28 cellular contexts compared by ENCODE assay signal in genomic region chrX:94389044-94389443, GRCh38.
"Had no signal": no experiment of that assay in that cellular context is flagged by ENCODE, and none has a peak within 500 bp of the region (broad histone marks: within the 10 kb centered on the region; RNA-seq: fewer than 3 reads in every experiment).

No MANE protein-coding gene starts in this region.

- H3K27me3 Mint-ChIP-seq: stimulated activated memory B cell treated with anti-CD40 and anti-IgM and Interleukin-4, amounts not matched to agents 10 μg/mL and 1 μg/mL and 100 μg/mL, for 72 hours; stimulated activated naive B cell treated with anti-CD40 and anti-IgM and Interleukin-4, amounts not matched to agents 10 μg/mL and 1 μg/mL and 100 μg/mL, for 72 hours; stimulated activated naive CD8-positive, alpha-beta T cell treated with anti-CD3 and anti-CD28 coated beads, Interleukin-15, amount 100 ng/mL, for 72 hours; stimulated activated naive CD8-positive, alpha-beta T cell treated with anti-CD3 and anti-CD28 coated beads, Interleukin-15, Interleukin-2, amounts not matched to agents 100 ng/mL and 50 ng/mL, for 24 hours; type B pancreatic cell had no signal

- H3K4me1 Mint-ChIP-seq: stimulated activated effector memory CD8-positive, alpha-beta T cell treated with anti-CD3 and anti-CD28 coated beads, Interleukin-12 subunit alpha, Interleukin-12 subunit beta, amount 100 ng/mL, for 72 hours; stimulated activated memory B cell treated with anti-CD40 and anti-IgM and Interleukin-4, amounts not matched to agents 10 μg/mL and 1 μg/mL and 100 μg/mL, for 72 hours; stimulated activated naive B cell treated with anti-CD40 and anti-IgM and Interleukin-4, amounts not matched to agents 10 μg/mL and 1 μg/mL and 100 μg/mL, for 72 hours; stimulated activated naive CD8-positive, alpha-beta T cell treated with anti-CD3 and anti-CD28 coated beads, Interleukin-15, amount 100 ng/mL, for 72 hours had no signal

- ATAC-seq: stimulated activated effector memory CD8-positive, alpha-beta T cell treated with anti-CD3 and anti-CD28 coated beads, Interleukin-12 subunit alpha, Interleukin-12 subunit beta, amount 100 ng/mL, for 72 hours; stimulated activated memory B cell treated with anti-CD40 and anti-IgM and Interleukin-4, amounts not matched to agents 10 μg/mL and 1 μg/mL and 100 μg/mL, for 72 hours; stimulated activated naive B cell treated with anti-CD40 and anti-IgM and Interleukin-4, amounts not matched to agents 10 μg/mL and 1 μg/mL and 100 μg/mL, for 72 hours; stimulated activated naive CD8-positive, alpha-beta T cell treated with anti-CD3 and anti-CD28 coated beads, Interleukin-15, amount 100 ng/mL, for 72 hours; stimulated activated naive CD8-positive, alpha-beta T cell treated with anti-CD3 and anti-CD28 coated beads, Interleukin-15, Interleukin-2, amounts not matched to agents 100 U/mL and 50 U/mL, for 24 hours; upper lobe of right lung had no signal

- H3K27ac Mint-ChIP-seq: stimulated activated effector memory CD8-positive, alpha-beta T cell treated with anti-CD3 and anti-CD28 coated beads, Interleukin-12 subunit alpha, Interleukin-12 subunit beta, amount 100 ng/mL, for 72 hours; stimulated activated memory B cell treated with anti-CD40 and anti-IgM and Interleukin-4, amounts not matched to agents 10 μg/mL and 1 μg/mL and 100 μg/mL, for 72 hours; stimulated activated naive B cell treated with anti-CD40 and anti-IgM and Interleukin-4, amounts not matched to agents 10 μg/mL and 1 μg/mL and 100 μg/mL, for 72 hours; stimulated activated naive CD8-positive, alpha-beta T cell treated with anti-CD3 and anti-CD28 coated beads, Interleukin-15, amount 100 ng/mL, for 72 hours; stimulated activated naive CD8-positive, alpha-beta T cell treated with anti-CD3 and anti-CD28 coated beads, Interleukin-15, Interleukin-2, amounts not matched to agents 100 ng/mL and 50 ng/mL, for 24 hours; type B pancreatic cell had no signal

- H3K4me3 Mint-ChIP-seq: stimulated activated effector memory CD8-positive, alpha-beta T cell treated with anti-CD3 and anti-CD28 coated beads, Interleukin-12 subunit alpha, Interleukin-12 subunit beta, amount 100 ng/mL, for 72 hours; stimulated activated memory B cell treated with anti-CD40 and anti-IgM and Interleukin-4, amounts not matched to agents 10 μg/mL and 1 μg/mL and 100 μg/mL, for 72 hours; stimulated activated naive B cell treated with anti-CD40 and anti-IgM and Interleukin-4, amounts not matched to agents 10 μg/mL and 1 μg/mL and 100 μg/mL, for 72 hours; stimulated activated naive CD8-positive, alpha-beta T cell treated with anti-CD3 and anti-CD28 coated beads, Interleukin-15, amount 100 ng/mL, for 72 hours; stimulated activated naive CD8-positive, alpha-beta T cell treated with anti-CD3 and anti-CD28 coated beads, Interleukin-15, Interleukin-2, amounts not matched to agents 100 ng/mL and 50 ng/mL, for 24 hours; type B pancreatic cell had no signal

- DNase-seq: stimulated activated CD4-positive, alpha-beta T cell treated with anti-CD3 and anti-CD28 coated beads, Interleukin-2, amount 100 ng/mL, for 48 hours; stimulated activated CD4-positive, alpha-beta T cell treated with anti-CD3 and anti-CD28 coated beads, Interleukin-4, amount 100 ng/mL, for 1 hour; stimulated activated CD4-positive, alpha-beta T cell treated with anti-CD3 and anti-CD28 coated beads, Interleukin-4, amount 100 ng/mL, for 24 hours; stimulated activated CD4-positive, alpha-beta T cell treated with anti-CD3 and anti-CD28 coated beads, Interleukin-4, amount 100 ng/mL, for 4 hours; stimulated activated CD8-positive, alpha-beta memory T cell treated with anti-CD3 and anti-CD28 coated beads, Interleukin-4, amount 100 ng/mL, for 48 hours; stimulated activated naive B cell treated with anti-CD40 and anti-IgM and Interleukin-4, amounts not matched to agents 10 μg/mL and 1 μg/mL and 100 μg/mL, for 72 hours; stimulated activated naive CD4-positive, alpha-beta T cell; stimulated activated naive CD4-positive, alpha-beta T cell treated with Interleukin-2 at 50 U/mL for 16 hours; stimulated activated naive CD8-positive, alpha-beta T cell treated with anti-CD3 and anti-CD28 coated beads, Interleukin-15, amount 100 ng/mL, for 72 hours; stimulated activated naive CD8-positive, alpha-beta T cell treated with anti-CD3 and anti-CD28 coated beads, Interleukin-15, Interleukin-2, amounts not matched to agents 100 U/mL and 50 U/mL, for 24 hours; stomach; substantia nigra; testis; thyroid gland; tibial artery; transverse colon; trophoblast cell; upper lobe of left lung; upper lobe of right lung; uterus had no signal

- H3K36me3 ChIP-seq: stomach, suprapubic skin, thoracic aorta, thyroid gland, tibial artery, tibial nerve, transverse colon, upper lobe of left lung, upper lobe of right lung, uterus, vagina had no signal

- H3K9me3 ChIP-seq: suprapubic skin, testis, thoracic aorta, thyroid gland, transverse colon, upper lobe of right lung, uterus, vagina had no signal

- H3K4me1 ChIP-seq: stomach, suprapubic skin, testis, thyroid gland, tibial artery, tibial nerve, transverse colon, upper lobe of left lung, upper lobe of right lung, uterus, vagina had no signal

- H3K36me3 Mint-ChIP-seq: stimulated activated effector memory CD8-positive, alpha-beta T cell treated with anti-CD3 and anti-CD28 coated beads, Interleukin-12 subunit alpha, Interleukin-12 subunit beta, amount 100 ng/mL, for 72 hours; stimulated activated memory B cell treated with anti-CD40 and anti-IgM and Interleukin-4, amounts not matched to agents 10 μg/mL and 1 μg/mL and 100 μg/mL, for 72 hours; stimulated activated naive B cell treated with anti-CD40 and anti-IgM and Interleukin-4, amounts not matched to agents 10 μg/mL and 1 μg/mL and 100 μg/mL, for 72 hours; type B pancreatic cell had no signal

- H3K9me3 Mint-ChIP-seq: stimulated activated naive CD8-positive, alpha-beta T cell treated with anti-CD3 and anti-CD28 coated beads, Interleukin-15, Interleukin-2, amounts not matched to agents 100 ng/mL and 50 ng/mL, for 24 hours had no signal

- H3K4me3 ChIP-seq: stomach, suprapubic skin, testis, thoracic aorta, thyroid gland, tibial artery, tibial nerve, transverse colon, upper lobe of left lung, upper lobe of right lung, uterus, vagina had no signal
